21 cellular contexts compared by ENCODE assay signal in genomic region chr22:27573992-27574391, GRCh38.
A peak's percentile ranks its signal among the peaks of the same experiment; 100 is the strongest.
DNase-seq lines count a peak whose midpoint lies in the region; ATAC-seq, FAIRE-seq and TF ChIP-seq lines count a peak whose summit lies in the region.
"Had no signal": no experiment of that assay in that cellular context is flagged by ENCODE, and none has a peak within 500 bp of the region (broad histone marks: within the 10 kb centered on the region; RNA-seq: fewer than 3 reads in every experiment).

No MANE protein-coding gene starts in this region.

- TF ChIP-seq CTCF in HepG2 (CRISPR knock-in tag; IDR thresholded peaks at IDR 0.05) (no peak), right lobe of liver (IDR thresholded peaks at IDR 0.05) (no peak), endodermal cell (conservative IDR thresholded peaks at IDR 0.05) (no peak), mesothelial cell of epicardium (IDR thresholded peaks at IDR 0.05; ENCODE audit: unreplicated experiment) (no peak)

- CTCF ChIA-PET in HepG2 (lab: Yijun Ruan, JAX; ENCODE audit: low intra/inter-chr PET ratio, low total read pairs): no interaction called here

- H3K4me3 ChIP-seq in HepG2 (replicated peaks in 1 of 3; ENCODE audit: insufficient read depth in 1 of 3, low read depth in 2 of 3, low read length in 3 of 3) (no peak overlapping the region), right lobe of liver (no peak overlapping the region), endodermal cell (ENCODE audit: low read length) (no peak overlapping the region)

- peaks cover 27% of the 10 kb centered on the region for H3K27me3 Mint-ChIP-seq in endodermal cell (ENCODE audit: insufficient read depth)
- H3K27me3 Mint-ChIP-seq in mesothelial cell of epicardium (ENCODE audit: low read depth): peaks cover 16% of the 10 kb centered on the region

- POLR2A ChIA-PET in HepG2 (lab: Yijun Ruan, JAX): no interaction called here

- H3K9me3 ChIP-seq in HepG2 (ENCODE audit: low read length): peaks cover 5% of the 10 kb centered on the region; the same call in 1 of the 2 replicates
- no peaks in the 10 kb centered on the region for H3K9me3 ChIP-seq in right lobe of liver
- peaks cover 7% of the 10 kb centered on the region for H3K9me3 ChIP-seq in endodermal cell (ENCODE audit: control insufficient read depth, low read length)

- H3K36me3 Mint-ChIP-seq in endodermal cell (ENCODE audit: low read depth): no peaks in the 10 kb centered on the region
- no peaks in the 10 kb centered on the region for H3K36me3 Mint-ChIP-seq in mesothelial cell of epicardium
- H3K36me3 Mint-ChIP-seq: CD8-positive, alpha-beta memory T cell had no signal

- no peak for FAIRE-seq in HepG2 (lab: Jason Lieb, UNC)
- FAIRE-seq: G401.6, GM12892, GM18507 had no signal

- H3K27me3 ChIP-seq in HepG2 (ENCODE audit: control insufficient read depth in 1 of 2, insufficient read depth in 2 of 2, low read length in 2 of 2) (peaks cover 0 to 34% of the 10 kb centered on the region in 2 experiments; a peak in 3 of 5 replicates), right lobe of liver (no peaks in the 10 kb centered on the region), endodermal cell (ENCODE audit: control insufficient read depth, insufficient read depth, low read length, poor library complexity, severe bottlenecking) (no peaks in the 10 kb centered on the region)

- no peak overlapping the region for H2AFZ ChIP-seq in HepG2 (ENCODE audit: low read length)

- no peak for TF ChIP-seq EP300 in HepG2 (IDR thresholded peaks at IDR 0.05; ENCODE audit: low read depth in 2 of 2, low read length in 2 of 2)
- TF ChIP-seq EP300 in HepG2 (CRISPR knock-in tag; IDR thresholded peaks at IDR 0.05; ENCODE audit: borderline replicate concordance): no peak

- H3K9ac ChIP-seq in HepG2 (ENCODE audit: insufficient read depth, low read depth, low read length) (no peak overlapping the region), endodermal cell (ENCODE audit: extremely low read depth, low read length, poor library complexity, severe bottlenecking) (no peak overlapping the region)

- no peak overlapping the region for H3K4me2 ChIP-seq in HepG2 (ENCODE audit: low read depth, low read length)

- H3K27ac Mint-ChIP-seq in endodermal cell (no peak overlapping the region), mesothelial cell of epicardium (peak overlapping the region; percentile 28)
- H3K27ac Mint-ChIP-seq: CD8-positive, alpha-beta memory T cell had no signal

- intact Hi-C loops in HepG2 (cut with micrococcal nuclease; ENCODE audit: unreplicated experiment) (no loop called here), right lobe of liver (cut with DNase I) (no loop called here)

- H3K9me3 Mint-ChIP-seq in endodermal cell (peaks cover 2% of the 10 kb centered on the region), mesothelial cell of epicardium (peaks cover 4% of the 10 kb centered on the region)

- H4K20me1 ChIP-seq in HepG2 (ENCODE audit: insufficient read depth, low read length): no peaks in the 10 kb centered on the region

- H3K27ac ChIP-seq in HepG2 (ENCODE audit: extremely low read length, insufficient read depth, low read length) (no peak overlapping the region), right lobe of liver (no peak overlapping the region), endodermal cell (ENCODE audit: low read depth, low read length) (peak overlapping the region; percentile 49)
- H3K27ac ChIP-seq: C4-2B had no signal

- BruUV-seq in HepG2 (replicated peaks; lab: Mats Ljungman, UMichigan): no TSS peak

- H3K4me1 Mint-ChIP-seq in endodermal cell (peaks cover 22% of the 10 kb centered on the region), mesothelial cell of epicardium (peaks cover 52% of the 10 kb centered on the region)
- H3K4me1 Mint-ChIP-seq: CD8-positive, alpha-beta memory T cell had no signal

- 39% methylated on average over 7 of the region's 7 CpGs for WGBS in HepG2 (ENCODE audit: low lambda C conversion rate)
- WGBS in right lobe of liver (ENCODE audit: insufficient coverage, low coverage, low lambda C conversion rate, missing lambda C conversion rate): 63% methylated on average over 7 of the region's 7 CpGs
- 94% methylated on average over 7 of the region's 7 CpGs for WGBS in endodermal cell (ENCODE audit: insufficient coverage in 1 of 2, insufficient read length in 1 of 2), 2 experiments

- H3K36me3 ChIP-seq in HepG2 (replicated peaks in 1 of 2; ENCODE audit: control insufficient read depth in 1 of 2, insufficient read depth in 2 of 2, low read length in 2 of 2) (no peaks in the 10 kb centered on the region), right lobe of liver (no peaks in the 10 kb centered on the region), endodermal cell (ENCODE audit: control insufficient read depth, insufficient read depth, low read length) (no peaks in the 10 kb centered on the region)

- TF ChIP-seq POLR2A in HepG2 (IDR thresholded peaks at IDR 0.05; ENCODE audit: insufficient read depth in 1 of 2, low read depth in 2 of 2, low read length in 2 of 2) (no peak), right lobe of liver (IDR thresholded peaks at IDR 0.05) (no peak)

- H3K4me3 Mint-ChIP-seq in endodermal cell (no peak overlapping the region), mesothelial cell of epicardium (no peak overlapping the region)
- H3K4me3 Mint-ChIP-seq: CD8-positive, alpha-beta memory T cell had no signal

- H3K4me1 ChIP-seq in HepG2 (ENCODE audit: insufficient read depth, low read length): no peaks in the 10 kb centered on the region
- no peaks in the 10 kb centered on the region for H3K4me1 ChIP-seq in right lobe of liver
- H3K4me1 ChIP-seq in endodermal cell (ENCODE audit: control insufficient read depth, insufficient read depth, low read length): no peaks in the 10 kb centered on the region

- DNase-seq in HepG2 (ENCODE audit: low spot score) (no peak), right lobe of liver (no peak), endodermal cell (no peak), mesothelial cell of epicardium (ENCODE audit: low spot score in 2 of 2, unreplicated experiment in 2 of 2) (no peak), AG08396 (ENCODE audit: low spot score) (no peak)
- no peak for DNase-seq in stimulated activated naive CD4-positive, alpha-beta T cell treated with Interleukin-2 at 50 U/mL for 16 hours (lab: John Stamatoyannopoulos, UW)
- DNase-seq: Calu3; CD8-positive, alpha-beta memory T cell; DMS153; KBM-7; MM.1S; NCI-H1694 treated with DMSO at 0.1 percent for 48 hours; NCI-H2081 treated with DMSO at 0.1 percent for 48 hours; NCI-H446; Right ventricle myocardium superior had no signal

- in situ Hi-C loops in HepG2 (cut with HindIII; ENCODE audit: extremely low pct_ligation_motif_present, low pct_unique_long_range_greater_than_20kb): no loop called here

- no peak for TF ChIP-seq RAD21 in HepG2 (CRISPR knock-in tag; IDR thresholded peaks at IDR 0.05)

- ATAC-seq in HepG2 (no peak), right lobe of liver (no peak), HG03039 (IDR thresholded peaks at IDR 0.05; ENCODE audit: unreplicated experiment) (no peak), GM21360 (IDR thresholded peaks at IDR 0.05; ENCODE audit: unreplicated experiment) (no peak)

- no peaks in the 10 kb centered on the region for H3K79me2 ChIP-seq in HepG2 (ENCODE audit: insufficient read depth, low read length)

TF ChIP-seq in HepG2, 621 proteins besides CTCF, POLR2A, EP300 and RAD21:
- TF ChIP-seq MED13 (CRISPR knock-in tag; IDR thresholded peaks at IDR 0.05): no peak
- 0 out of 2 replicates have a peak, but pooled peaks have one; percentile 16 for TF ChIP-seq CEBPB (IDR thresholded peaks at IDR 0.05; ENCODE audit: borderline replicate concordance, low read depth, low read length)
- TF ChIP-seq IRF2 (CRISPR knock-in tag; IDR thresholded peaks at IDR 0.05): no peak
- no peak for TF ChIP-seq HNRNPUL1 (IDR thresholded peaks at IDR 0.05; ENCODE audit: low read depth, low read length)
- no peak for TF ChIP-seq ETS1 (CRISPR knock-in tag; IDR thresholded peaks at IDR 0.05)
- TF ChIP-seq ZNF878 (CRISPR knock-in tag; IDR thresholded peaks at IDR 0.05): no peak
